ENCODE assay signal across 8 cellular contexts in genomic region chr14:77031680-77032482, GRCh38. TPM values are rescaled to one million over a fixed set of nuclear protein-coding genes. Genes with fewer than 3 reads are reported as not detected.
DNase-seq lines count a peak whose midpoint lies in the region; ATAC-seq, FAIRE-seq and TF ChIP-seq lines count a peak whose summit lies in the region.

No MANE protein-coding gene starts in this region.

- intact Hi-C loops in esophagus squamous epithelium (cut with DNase I): loop anchor here (5.0 kb wide), 1 partner anchor 80 kb away; no protein-coding TSS in a partner anchor
- intact Hi-C loops in pancreas (cut with DNase I): no loop called here

- H3K9ac ChIP-seq in ES-I3 (ENCODE audit: low read depth, low read length): peak overlapping the region; percentile 58; the same call in 1 of the 2 replicates
- H3K9ac ChIP-seq in Karpas-422 (ENCODE audit: low read length): no peak overlapping the region

- H3K4me2 ChIP-seq in Karpas-422 (ENCODE audit: low read depth, low read length, poor library complexity, severe bottlenecking): no peak overlapping the region

- H3K36me3 ChIP-seq in ES-I3 (ENCODE audit: insufficient read depth, low read length): no peaks in the 10 kb centered on the region
- H3K36me3 ChIP-seq in SJCRH30: no peaks in the 10 kb centered on the region
- no peaks in the 10 kb centered on the region for H3K36me3 ChIP-seq in esophagus squamous epithelium
- no peaks in the 10 kb centered on the region for H3K36me3 ChIP-seq in pancreas
- no peaks in the 10 kb centered on the region for H3K36me3 ChIP-seq in Karpas-422 (ENCODE audit: insufficient read depth, low read length)

- WGBS in esophagus squamous epithelium, 2 donors: 21 to 22% methylated on average over 8 of the region's 9 CpGs
- WGBS in pancreas, 2 donors: 35 to 38% methylated on average over 9 of the region's 9 CpGs

- TF ChIP-seq POLR2A in esophagus squamous epithelium (IDR thresholded peaks at IDR 0.05): peak in 1 of 4 donors; percentile 24

- H3K27me3 ChIP-seq in SJCRH30: no peaks in the 10 kb centered on the region
- no peaks in the 10 kb centered on the region for H3K27me3 ChIP-seq in esophagus squamous epithelium
- no peaks in the 10 kb centered on the region for H3K27me3 ChIP-seq in pancreas
- H3K27me3 ChIP-seq in Karpas-422 (ENCODE audit: low read length): no peaks in the 10 kb centered on the region

- H3K79me2 ChIP-seq in Karpas-422 (ENCODE audit: low read length): peaks cover 8% of the 10 kb centered on the region; the same call in 1 of the 2 replicates

- FAIRE-seq in pancreas (lab: Jason Lieb, UNC): no peak

- TF ChIP-seq CTCF in esophagus squamous epithelium (IDR thresholded peaks at IDR 0.05): no peak
- TF ChIP-seq CTCF in pancreas (IDR thresholded peaks at IDR 0.05): no peak

- peak overlapping the region; percentile 48 for H3K4me3 ChIP-seq in SJCRH30
- peak overlapping the region in 2 of 4 donors; percentile 55 to 73 for H3K4me3 ChIP-seq in esophagus squamous epithelium
- H3K4me3 ChIP-seq in pancreas: peak overlapping the region in 1 of 4 donors; percentile 51
- no peak overlapping the region for H3K4me3 ChIP-seq in Karpas-422 (ENCODE audit: low read length)

- H3K4me1 ChIP-seq in ES-I3 (ENCODE audit: insufficient read depth, low read length) (peaks cover 33% of the 10 kb centered on the region), SJCRH30 (peaks cover 27% of the 10 kb centered on the region), esophagus squamous epithelium (peaks cover 54 to 85% (median 68%) of the 10 kb centered on the region in 3 donors), pancreas (peaks cover 38 to 65% (median 53%) of the 10 kb centered on the region in 3 donors), Karpas-422 (ENCODE audit: low read length) (peaks cover 47% of the 10 kb centered on the region)

- no peak for ATAC-seq in pancreas
- ATAC-seq in left lobe of liver: no peak
- no peak for ATAC-seq in GM18870 (IDR thresholded peaks at IDR 0.05; ENCODE audit: unreplicated experiment)

- H3K27ac ChIP-seq in SJCRH30 (peak overlapping the region; percentile 91), esophagus squamous epithelium (peak overlapping the region; percentile 99 to 100 (median 99)), pancreas (peak overlapping the region; percentile 94 to 99 (median 96)), Karpas-422 (ENCODE audit: low read length) (no peak overlapping the region)

- H3K9me3 ChIP-seq in ES-I3 (ENCODE audit: control insufficient read depth, insufficient read depth, low read length): no peaks in the 10 kb centered on the region
- H3K9me3 ChIP-seq in SJCRH30 (replicated peaks): no peaks in the 10 kb centered on the region
- H3K9me3 ChIP-seq in esophagus squamous epithelium: no peaks in the 10 kb centered on the region
- H3K9me3 ChIP-seq in pancreas: no peaks in the 10 kb centered on the region
- H3K9me3 ChIP-seq in Karpas-422 (ENCODE audit: low read length): no peaks in the 10 kb centered on the region

- no peaks in the 10 kb centered on the region for H3K9me2 ChIP-seq in Karpas-422 (replicated peaks; ENCODE audit: insufficient read depth, low read length)

- 0 out of 2 replicates have a peak, but pooled peaks cover 1% of the 10 kb centered on the region for H4K20me1 ChIP-seq in Karpas-422 (ENCODE audit: insufficient read depth, low read depth, low read length)

- DNase-seq in SJCRH30 (peak in 1 of 2 experiments; percentile 50), esophagus squamous epithelium (lab: John Stamatoyannopoulos, UW) (no peak), pancreas (no peak), Karpas-422 (no peak), left lobe of liver (ENCODE audit: low spot score) (no peak), NCI-H2081 (lab: John Stamatoyannopoulos, UW) (no peak)

- H2AFZ ChIP-seq in Karpas-422 (ENCODE audit: low read length): no peak overlapping the region

RNA-seq across cellular contexts. Expression of gene IRF2BPL, which starts 3.4 kb away (rescaled TPM):
- total RNA-seq in SJCRH30 (2014; rRNA removed; shearing (Covaris generic)): 21.7 and 23.5 TPM in 2 replicates
- total RNA-seq in esophagus squamous epithelium (10 to 100 TPM; 15.8 to 28.8 (median 24.0) TPM), pancreas (10 to 100 TPM; 15.4 to 32.2 (median 25.5) TPM), left lobe of liver (18.1 TPM)
- 10 to 100 TPM in 1 of 2 donors, 1 to 10 TPM in 1; 6.2 to 13.7 TPM for polyA plus RNA-seq in pancreas
- total RNA-seq in Karpas-422 (2014; rRNA removed; shearing (Covaris generic); ENCODE audit: low replicate concordance): 11.8 and 22.2 TPM in 2 replicates
